Comparison of ENCODE assay signal across 8 cellular contexts in genomic region chr17:40362696-40363479, GRCh38. TPM values are rescaled to one million over a fixed set of nuclear protein-coding genes. Genes with fewer than 3 reads are reported as not detected.
DNase-seq lines count a peak whose midpoint lies in the region; ATAC-seq and TF ChIP-seq lines count a peak whose summit lies in the region.

No MANE protein-coding gene starts in this region.

- in situ Hi-C loops in Panc1 (cut with HindIII; ENCODE audit: low pct_unique_long_range_greater_than_20kb, low sequenced_read_pairs): no loop called here

- TF ChIP-seq CTCF in AG09319 (IDR thresholded peaks at IDR 0.05; ENCODE audit: low read depth, low read length) (peak; percentile 78), Panc1 (IDR thresholded peaks at IDR 0.05) (peak; percentile 93), parathyroid adenoma (IDR thresholded peaks at IDR 0.05) (peak; percentile 62), upper lobe of right lung (IDR thresholded peaks at IDR 0.05) (peak; percentile 66)

- H3K9ac ChIP-seq in parathyroid adenoma: no peak overlapping the region

- H3K36me3 ChIP-seq in Panc1 (ENCODE audit: control insufficient read depth, insufficient read depth, low read length): no peaks in the 10 kb centered on the region
- no peaks in the 10 kb centered on the region for H3K36me3 ChIP-seq in parathyroid adenoma (ENCODE audit: control insufficient read depth, insufficient read depth, low read length)
- no peaks in the 10 kb centered on the region for H3K36me3 ChIP-seq in upper lobe of right lung

- peak overlapping the region; percentile 85 for H3K4me2 ChIP-seq in parathyroid adenoma (ENCODE audit: low read length)

- intact Hi-C loops in Panc1 (cut with micrococcal nuclease; ENCODE audit: unreplicated experiment) (no loop called here), upper lobe of right lung (cut with DNase I) (loop anchor here (10.0 kb wide), 1 partner anchor 172 kb away; no protein-coding TSS in a partner anchor)

- DNase-seq in AG09319 (ENCODE audit: extremely low read depth, low read depth) (no peak), Panc1 (ENCODE audit: low read depth, low spot score) (no peak), activated T-helper 1 cell treated with Interleukin-2 at 50 U/mL for 16 hours (ENCODE audit: low read depth) (peak; percentile 61), fibroblast of the conjunctiva (ENCODE audit: low read depth) (peak; percentile 47), upper lobe of right lung (peak; percentile 94)

- no peak overlapping the region for H3K27ac ChIP-seq in Panc1 (ENCODE audit: low read length)
- no peak overlapping the region for H3K27ac ChIP-seq in parathyroid adenoma
- no peak overlapping the region for H3K27ac ChIP-seq in upper lobe of right lung

- no peaks in the 10 kb centered on the region for H3K9me3 ChIP-seq in Panc1 (ENCODE audit: control insufficient read depth, insufficient read depth, low read depth, low read length)
- no peaks in the 10 kb centered on the region for H3K9me3 ChIP-seq in parathyroid adenoma (ENCODE audit: control insufficient read depth, low read length)
- no peaks in the 10 kb centered on the region for H3K9me3 ChIP-seq in upper lobe of right lung

- no TSS peak for BruUV-seq in Panc1 (replicated peaks; lab: Mats Ljungman, UMichigan)

- H3K4me1 ChIP-seq in Panc1 (ENCODE audit: control insufficient read depth, insufficient read depth, low read length) (peaks cover 6% of the 10 kb centered on the region; the same call in 1 of the 2 replicates), parathyroid adenoma (no peaks in the 10 kb centered on the region), upper lobe of right lung (peaks cover 13% of the 10 kb centered on the region)

- H3K4me3 ChIP-seq in Panc1 (ENCODE audit: low read depth in 2 of 2, low read length in 2 of 2) (peak overlapping the region; percentile 50 to 55), parathyroid adenoma (ENCODE audit: low read depth, low read length) (peak overlapping the region; percentile 47), upper lobe of right lung (peak overlapping the region; percentile 59)

- H3K27me3 ChIP-seq in Panc1 (ENCODE audit: control insufficient read depth, insufficient read depth, low read length) (no peaks in the 10 kb centered on the region), parathyroid adenoma (ENCODE audit: control insufficient read depth, insufficient read depth, low read length) (no peaks in the 10 kb centered on the region), upper lobe of right lung (no peaks in the 10 kb centered on the region)

- ATAC-seq in GM18909 (IDR thresholded peaks at IDR 0.05; ENCODE audit: poor library complexity, unreplicated experiment): peak; percentile 62
- ATAC-seq in HG03571 (IDR thresholded peaks at IDR 0.05; ENCODE audit: unreplicated experiment): peak; percentile 72
- ATAC-seq in Panc1: peak; percentile 87
- ATAC-seq in upper lobe of right lung: peak; percentile 86

- CTCF ChIA-PET in Panc1 (lab: Charles Lee): interaction anchor here (1.0 to 1.2 kb wide), 2 partner anchors 42 to 169 kb away, joined by 4 to 5 read pairs; no protein-coding TSS in a partner anchor

- POLR2A ChIA-PET in Panc1 (lab: Charles Lee): interaction anchor here (0.5 kb wide), 1 partner anchor 55 kb away, joined by 3 read pairs; the partner anchor contains the start of gene TOP2A

- H2AFZ ChIP-seq in parathyroid adenoma: peak overlapping the region; percentile 84

- H3K79me2 ChIP-seq in parathyroid adenoma: no peaks in the 10 kb centered on the region

RNA-seq across cellular contexts. Expression of gene GJD3, which starts 1.6 kb away (rescaled TPM):
- 0.33 TPM for total RNA-seq in Panc1 (2021; ENCODE audit: unreplicated experiment)
- 5.8 TPM for polyA plus RNA-seq in Panc1 (2012; ENCODE audit: insufficient read length)
- 2.8 TPM for total RNA-seq in upper lobe of right lung

RNA-seq across cellular contexts. Expression of gene RARA, which starts 53.9 kb away (rescaled TPM):
- total RNA-seq in Panc1 (2021; ENCODE audit: unreplicated experiment): 55.6 TPM
- 59.9 TPM for polyA plus RNA-seq in Panc1 (2012; ENCODE audit: insufficient read length)
- 69.7 TPM for total RNA-seq in upper lobe of right lung

RNA-seq across cellular contexts. Expression of gene TOP2A, which starts 54.8 kb away (rescaled TPM):
- total RNA-seq in Panc1 (2021; ENCODE audit: unreplicated experiment) (230 TPM), upper lobe of right lung (3.3 TPM)
- polyA plus RNA-seq in Panc1 (2012; ENCODE audit: insufficient read length): 28.5 TPM

Comparison
In these comparisons a context has a peak if more than half of its experiments do, and no peak if none do; other contexts are left out.
1. DNase-seq: peak in activated T-helper 1 cell treated with Interleukin-2 at 50 U/mL for 16 hours (single experiment), fibroblast of the conjunctiva (single experiment) and upper lobe of right lung (single experiment); none in AG09319 (single experiment) and Panc1 (single experiment).
2. RNA of gene TOP2A, which starts 54.8 kb away (total RNA-seq): 230 TPM in Panc1 (single experiment); 3.3 TPM in upper lobe of right lung (single experiment); every median in the first group is over 10 times any median in the second.
3. Peak in every context shown above with its lines, with median percentiles within 50 percentile points of each other: CTCF ChIP-seq, ATAC-seq and H3K4me3 ChIP-seq.